26 cellular contexts compared by ENCODE assay signal in the genomic region with DNA sequence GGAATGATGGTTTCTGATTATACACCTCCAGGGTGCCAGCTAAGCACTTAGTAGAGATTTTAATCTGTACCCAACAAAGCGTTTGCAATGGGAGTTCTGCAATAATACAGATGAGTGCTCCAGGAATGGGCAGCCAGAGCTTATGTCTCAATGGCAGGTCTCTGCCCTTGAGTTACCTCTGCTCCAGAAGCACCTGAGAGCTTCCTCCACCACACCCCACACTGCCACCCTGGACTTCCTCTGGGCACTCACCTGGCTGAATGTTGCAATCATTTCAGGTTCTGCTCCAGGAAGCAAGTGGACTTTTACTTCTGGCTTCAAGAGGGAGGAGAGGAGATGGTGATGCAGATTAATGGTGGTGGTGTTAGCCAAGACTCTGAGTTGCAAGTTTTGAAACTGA. TPM values are rescaled to one million over a fixed set of nuclear protein-coding genes. Genes with fewer than 3 reads are reported as not detected.
DNase-seq lines count a peak whose midpoint lies in the region; ATAC-seq, FAIRE-seq and TF ChIP-seq lines count a peak whose summit lies in the region.
"Had no signal": no experiment of that assay in that cellular context is flagged by ENCODE, and none has a peak within 500 bp of the region (broad histone marks: within the 10 kb centered on the region; RNA-seq: fewer than 3 reads in every experiment).

No MANE protein-coding gene starts in this region.

- POLR2A ChIA-PET in OCI-LY7 (lab: Charles Lee) = interaction anchor here (0.6 to 1.5 kb wide), 2 partner anchors 11 to 89 kb away, joined by 3 to 4 read pairs; no protein-coding TSS in a partner anchor

- no peaks in the 10 kb centered on the region for H3K9me1 ChIP-seq in keratinocyte (ENCODE audit: control insufficient read depth, extremely low read depth, insufficient read depth, low read length)

- dilution Hi-C loops in keratinocyte (cut with MboI; ENCODE audit: extremely low pct_ligation_motif_present, low sequenced_read_pairs) = no loop called here

- H4K20me1 ChIP-seq in OCI-LY7 (ENCODE audit: insufficient read depth, low read length) (no peaks in the 10 kb centered on the region), keratinocyte (ENCODE audit: control insufficient read depth, extremely low read depth, insufficient read depth, low read length) (no peaks in the 10 kb centered on the region)

- peak; percentile 61 for FAIRE-seq in keratinocyte (lab: Jason Lieb, UNC)
- FAIRE-seq: GM12878 had no signal

- H3K4me2 ChIP-seq in OCI-LY7 (ENCODE audit: low read length) (no peak overlapping the region), keratinocyte (ENCODE audit: control insufficient read depth, extremely low read depth, insufficient read depth, low read depth, low read length) (no peak overlapping the region), parathyroid adenoma (ENCODE audit: low read length) (no peak overlapping the region)

- H3K27me3 ChIP-seq in keratinocyte (ENCODE audit: control insufficient read depth, extremely low read depth, insufficient read depth, low read length) = no peaks in the 10 kb centered on the region
- no peaks in the 10 kb centered on the region for H3K27me3 ChIP-seq in parathyroid adenoma (ENCODE audit: control insufficient read depth, insufficient read depth, low read length)
- H3K27me3 ChIP-seq: neutrophil, SJCRH30, spleen had no signal

- no peaks in the 10 kb centered on the region for H3K79me2 ChIP-seq in OCI-LY7 (ENCODE audit: insufficient read depth, low read depth, low read length)
- H3K79me2 ChIP-seq in keratinocyte (ENCODE audit: control insufficient read depth, insufficient read depth, low read length) = no peaks in the 10 kb centered on the region
- H3K79me2 ChIP-seq in parathyroid adenoma = no peaks in the 10 kb centered on the region

- H2AFZ ChIP-seq in OCI-LY7 (ENCODE audit: low read length) = peak overlapping the region; percentile 37; the same call in 1 of the 2 replicates
- no peak overlapping the region for H2AFZ ChIP-seq in keratinocyte (ENCODE audit: control insufficient read depth, low read length)
- peak overlapping the region; percentile 47 for H2AFZ ChIP-seq in parathyroid adenoma

- H3K9me2 ChIP-seq in OCI-LY7 (ENCODE audit: insufficient read depth, low read length) = no peaks in the 10 kb centered on the region

- no peak for ATAC-seq in HG03039 (IDR thresholded peaks at IDR 0.05; ENCODE audit: unreplicated experiment)
- ATAC-seq: GM12878 had no signal

- CTCF ChIA-PET in OCI-LY7 (lab: Charles Lee; ENCODE audit: unreplicated experiment) = no interaction called here

- peaks cover under 1% of the 10 kb centered on the region for H3K4me1 ChIP-seq in OCI-LY7 (ENCODE audit: insufficient read depth, low read length, poor library complexity, severe bottlenecking)
- no peaks in the 10 kb centered on the region for H3K4me1 ChIP-seq in keratinocyte (ENCODE audit: control insufficient read depth, extremely low read depth, insufficient read depth, low read length)
- H3K4me1 ChIP-seq in parathyroid adenoma = peaks cover 24% of the 10 kb centered on the region
- H3K4me1 ChIP-seq: SJCRH30 had no signal

- peak; percentile 31 for DNase-seq in DMS79 (lab: John Stamatoyannopoulos, UW)
- no peak for DNase-seq in OCI-LY7 (ENCODE audit: low spot score)
- DNase-seq in keratinocyte (ENCODE audit: low read depth, low spot score) = no peak
- no peak for DNase-seq in NCI-H2081 (lab: John Stamatoyannopoulos, UW)
- DNase-seq in NCI-H1092 (lab: John Stamatoyannopoulos, UW) = no peak
- no peak for DNase-seq in medulla oblongata (ENCODE audit: extremely low spot score)
- DNase-seq: activated CD4-positive, alpha-beta T cell treated with anti-CD3 and anti-CD28 coated beads for 4 hours; anterior cingulate cortex; caudate nucleus; CD4-positive, CD25-positive, alpha-beta regulatory T cell; head of caudate nucleus; HFFc6; NCI-H1417 treated with DMSO at 0.1 percent for 48 hours; NCI-H2171 treated with DMSO at 0.1 percent for 48 hours; NCI-H774; OCI-M1; retina; SJCRH30; spleen; stimulated activated CD4-positive, alpha-beta T cell treated with anti-CD3 and anti-CD28 coated beads, Interleukin-4, amount 100 ng/mL, for 1 hour; stimulated activated naive CD4-positive, alpha-beta T cell; T-helper 1 cell had no signal

- intact Hi-C loops in OCI-LY7 (cut with micrococcal nuclease; ENCODE audit: unreplicated experiment) = no loop called here

- H3K36me3 ChIP-seq in OCI-LY7 (ENCODE audit: insufficient read depth, low read length) (no peaks in the 10 kb centered on the region), keratinocyte (ENCODE audit: control insufficient read depth in 2 of 2, extremely low read depth in 1 of 2, insufficient read depth in 2 of 2, low read length in 2 of 2) (no peaks in the 10 kb centered on the region), parathyroid adenoma (ENCODE audit: control insufficient read depth, insufficient read depth, low read length) (no peaks in the 10 kb centered on the region)
- H3K36me3 ChIP-seq: neutrophil, SJCRH30, spleen had no signal

- no peak overlapping the region for H3K27ac ChIP-seq in OCI-LY7 (ENCODE audit: low read depth, low read length, poor library complexity, severe bottlenecking)
- H3K27ac ChIP-seq in keratinocyte (ENCODE audit: control insufficient read depth, insufficient read depth, low read length) = no peak overlapping the region
- H3K27ac ChIP-seq in parathyroid adenoma = peak overlapping the region; percentile 60
- H3K27ac ChIP-seq: neutrophil, SJCRH30, spleen had no signal

- no TSS peak for BruUV-seq in OCI-LY7 (replicated peaks; lab: Mats Ljungman, UMichigan)

- H3K9ac ChIP-seq in keratinocyte (ENCODE audit: control insufficient read depth, extremely low read depth, insufficient read depth, low read length) (no peak overlapping the region), parathyroid adenoma (no peak overlapping the region)

- no peak for TF ChIP-seq CTCF in OCI-LY7 (conservative IDR thresholded peaks at IDR 0.05; ENCODE audit: low read length)
- TF ChIP-seq CTCF in keratinocyte (optimal IDR thresholded peaks at IDR 0.05 in 1 of 3, IDR thresholded peaks at IDR 0.05 in 1 of 3, conservative IDR thresholded peaks at IDR 0.05 in 1 of 3; ENCODE audit: extremely low read depth in 1 of 3, insufficient read depth in 2 of 3, low read length in 3 of 3) = no peak
- no peak for TF ChIP-seq CTCF in parathyroid adenoma (IDR thresholded peaks at IDR 0.05)

- H3K9me3 ChIP-seq in OCI-LY7 (ENCODE audit: low read length) (no peaks in the 10 kb centered on the region), keratinocyte (ENCODE audit: control insufficient read depth, low read depth, low read length) (no peaks in the 10 kb centered on the region), parathyroid adenoma (ENCODE audit: control insufficient read depth, low read length) (no peaks in the 10 kb centered on the region)
- H3K9me3 ChIP-seq: neutrophil, SJCRH30, spleen had no signal

- no peak overlapping the region for H3K4me3 ChIP-seq in OCI-LY7 (ENCODE audit: low read depth, low read length, poor library complexity, severe bottlenecking)
- H3K4me3 ChIP-seq in keratinocyte (ENCODE audit: control insufficient read depth in 2 of 3, extremely low read depth in 1 of 3, insufficient read depth in 2 of 3, low read depth in 1 of 3, low read length in 3 of 3) = no peak overlapping the region
- peak overlapping the region; percentile 26 for H3K4me3 ChIP-seq in parathyroid adenoma (ENCODE audit: low read depth, low read length)
- H3K4me3 ChIP-seq: GM12878, SJCRH30, spleen had no signal

RNA-seq across cellular contexts. Expression of a gene that starts 6.1 kb away (rescaled TPM):
- total RNA-seq in OCI-LY7 (2014; rRNA removed; shearing (Covaris generic)) = 14.7 and 19.6 TPM in 2 replicates
- 36.8 and 45.1 TPM in 2 replicates for total RNA-seq in OCI-LY7 (2022)
- 32.4 to 46.8 TPM (median 34.8 TPM) in 3 replicates for polyA plus RNA-seq in keratinocyte
- 34.8 TPM for polyA plus RNA-seq in keratinocyte (2011; ENCODE audit: low read depth)
- 12.6 and 17.5 TPM in 2 replicates for polyA plus RNA-seq in keratinocyte (2011; cell fraction: cytosol; rRNA removed)
- polyA plus RNA-seq in keratinocyte (2011; cell fraction: nucleus; rRNA removed) = 48.0 and 56.0 TPM in 2 replicates
- 20.2 and 29.9 TPM in 2 replicates for polyA plus RNA-seq in keratinocyte (2012; ENCODE audit: low replicate concordance)
- 40.7 to 84.1 TPM (median 56.1 TPM) in 3 replicates for polyA minus RNA-seq in keratinocyte
- 19.4 TPM for polyA minus RNA-seq in keratinocyte (2011; cell fraction: cytosol; rRNA and poly(A)+ RNA removed)
- polyA minus RNA-seq in keratinocyte (2011; cell fraction: nucleus; rRNA and poly(A)+ RNA removed) = 62.6 and 104 TPM in 2 replicates
